In the genomic region with DNA sequence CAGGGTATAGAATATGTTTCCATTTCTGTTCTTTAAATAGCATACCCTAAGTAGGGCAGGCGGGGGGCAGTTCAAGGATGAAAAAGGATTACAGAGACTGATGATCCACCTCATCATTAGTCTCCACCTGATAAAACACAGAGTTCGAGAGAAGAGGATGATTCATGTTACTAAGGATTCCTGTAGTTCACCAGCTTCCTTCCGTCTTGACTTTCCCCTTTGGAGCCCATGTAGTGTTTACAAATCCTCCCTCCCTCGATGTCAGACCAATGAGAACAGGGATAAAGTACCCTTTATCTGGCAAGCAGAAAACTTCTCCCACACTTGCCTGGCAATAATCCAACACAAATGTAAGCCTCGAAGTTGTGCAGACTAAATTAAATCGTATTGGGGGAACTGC, we compare ENCODE assay signal across 18 cellular contexts.
"Had no signal": no experiment of that assay in that cellular context is flagged by ENCODE, and none has a peak within 500 bp of the region (broad histone marks: within the 10 kb centered on the region; RNA-seq: fewer than 3 reads in every experiment).

No MANE protein-coding gene starts in this region.

- H3K9me3 ChIP-seq: adrenal gland, psoas muscle, SK-N-SH, upper lobe of left lung had no signal

- DNase-seq: activated CD4-positive, alpha-beta T cell treated with anti-CD3 and anti-CD28 coated beads for 48 hours; activated CD8-positive, alpha-beta memory T cell treated with anti-CD3 and anti-CD28 coated beads for 24 hours; activated naive CD4-positive, alpha-beta T cell treated with anti-CD3 and anti-CD28 coated beads, Interleukin-2, amount 50 U/mL, for 16 hours; adrenal gland; brain microvascular endothelial cell; dorsolateral prefrontal cortex; hypothalamus; left colon; mammary epithelial cell; psoas muscle; SK-N-SH; stimulated activated CD4-positive, alpha-beta T cell treated with anti-CD3 and anti-CD28 coated beads, Interleukin-2, amount 100 ng/mL, for 24 hours; stimulated activated naive CD4-positive, alpha-beta T cell; substantia nigra; upper lobe of left lung had no signal

- H3K27me3 ChIP-seq: adrenal gland, brain microvascular endothelial cell, upper lobe of left lung had no signal

- H3K4me3 ChIP-seq: adrenal gland, dorsolateral prefrontal cortex, psoas muscle, upper lobe of left lung had no signal

- H3K4me2 ChIP-seq: SK-N-SH had no signal

- ATAC-seq: left colon; natural killer cell treated with Interleukin-12 subunit alpha and Interleukin-12 subunit beta and Interleukin-15 and Interleukin-18, amount 100 ng/mL, for 72 hours; psoas muscle; sciatic nerve; WTC11 had no signal

- H3K27ac ChIP-seq: adrenal gland, brain microvascular endothelial cell, dorsolateral prefrontal cortex, psoas muscle, upper lobe of left lung had no signal

- H3K36me3 ChIP-seq: adrenal gland, brain microvascular endothelial cell, upper lobe of left lung had no signal

- H3K4me1 ChIP-seq: adrenal gland, psoas muscle, upper lobe of left lung had no signal

- H3K9ac ChIP-seq: SK-N-SH had no signal
